18 cellular contexts compared by ENCODE assay signal in genomic region chr4:31458813-31459212, GRCh38.
DNase-seq lines count a peak whose midpoint lies in the region; TF ChIP-seq lines count a peak whose summit lies in the region.
"Had no signal": no experiment of that assay in that cellular context is flagged by ENCODE, and none has a peak within 500 bp of the region (broad histone marks: within the 10 kb centered on the region; RNA-seq: fewer than 3 reads in every experiment).

No MANE protein-coding gene starts in this region.

- no peak overlapping the region for H3K4me3 ChIP-seq in choroid plexus epithelial cell (ENCODE audit: low read depth, low read length)
- H3K4me3 ChIP-seq: cardiac muscle cell, HAP-1, mucosa of descending colon, neural progenitor cell, upper lobe of left lung had no signal

- TF ChIP-seq CTCF in choroid plexus epithelial cell (conservative IDR thresholded peaks at IDR 0.05; ENCODE audit: low read depth, low read length) = no peak

- DNase-seq in AG08395 (ENCODE audit: low spot score) = peak; percentile 45
- DNase-seq in GM04504 (ENCODE audit: low read depth) = peak; percentile 29
- DNase-seq in choroid plexus epithelial cell (ENCODE audit: low read depth) = peak; percentile 8
- peak; percentile 41 for DNase-seq in kidney tubule cell (ENCODE audit: low spot score)
- no peak for DNase-seq in SW480 (ENCODE audit: low spot score)
- DNase-seq in NCI-H2196 treated with DMSO at 0.1 percent for 48 hours (lab: John Stamatoyannopoulos, UW; ENCODE audit: unreplicated experiment) = no peak
- no peak for DNase-seq in DMS79 (lab: John Stamatoyannopoulos, UW)
- no peak for DNase-seq in activated gamma-delta T cell treated with Interleukin-2 at 50 U/mL for 16 hours
- DNase-seq: activated naive CD4-positive, alpha-beta T cell treated with anti-CD3 and anti-CD28 coated beads, Interleukin-2, amount 50 U/mL, for 16 hours; activated T-cell treated with anti-CD3 and anti-CD28 coated beads for 4 hours; effector CD8-positive, alpha-beta T cell; mucosa of descending colon; NCI-H1930; NCI-H510A; upper lobe of left lung had no signal

Comparison
In these comparisons a context has a peak if more than half of its experiments do, and no peak if none do; other contexts are left out.
1. DNase-seq: peak in AG08395 (single experiment), GM04504 (single experiment), choroid plexus epithelial cell (single experiment) and kidney tubule cell (single experiment); none in SW480 (single experiment), NCI-H2196 treated with DMSO at 0.1 percent for 48 hours (single experiment), DMS79 (single experiment) and activated gamma-delta T cell treated with Interleukin-2 at 50 U/mL for 16 hours (single experiment).